Comparison of ENCODE assay signal across 8 cellular contexts in the genomic region with DNA sequence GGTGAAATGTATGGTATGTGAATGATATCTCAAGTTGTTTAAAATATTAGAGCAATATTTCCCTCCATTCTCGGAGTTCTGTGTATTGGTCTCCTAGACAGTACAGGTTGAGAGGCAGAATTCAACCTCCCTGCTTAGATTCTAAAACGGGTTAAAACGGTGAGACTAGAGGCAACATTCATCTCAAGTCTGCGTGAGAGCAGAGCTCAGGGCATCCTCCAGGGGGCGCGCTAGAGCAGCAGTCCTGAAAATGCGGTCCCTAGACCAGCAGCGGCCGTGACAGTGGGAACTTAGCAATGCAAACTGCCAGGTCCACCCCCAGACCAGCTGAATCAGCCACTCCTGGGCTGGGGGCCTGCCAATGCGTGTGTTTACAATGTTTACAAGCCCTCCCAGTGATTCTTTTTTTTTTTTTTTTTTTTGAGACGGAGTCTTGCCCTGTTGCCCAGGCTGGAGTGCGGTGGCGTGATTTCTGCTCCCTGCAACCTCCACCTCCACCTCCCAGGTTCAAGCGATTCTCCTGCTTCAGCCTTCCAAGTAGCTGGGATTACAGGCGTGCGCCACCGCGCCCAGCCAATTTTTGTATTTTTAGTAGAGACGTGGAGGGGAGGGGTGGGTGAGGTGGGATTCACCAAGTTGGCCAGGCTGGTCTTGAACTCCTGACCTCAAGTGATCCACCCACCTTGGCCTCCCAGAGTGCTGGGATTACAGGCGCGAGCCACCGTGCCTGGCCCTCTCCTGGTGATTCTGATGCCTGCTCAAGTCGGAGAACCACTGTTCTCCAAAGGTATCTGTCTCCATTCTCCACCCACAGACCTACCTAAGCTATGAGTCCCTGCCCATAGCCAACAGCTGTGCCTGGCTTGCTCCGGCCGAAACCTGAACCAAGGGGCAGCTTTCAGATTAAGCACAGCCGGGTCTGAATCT. TPM values are rescaled to one million over a fixed set of nuclear protein-coding genes. Genes with fewer than 3 reads are reported as not detected.
DNase-seq lines count a peak whose midpoint lies in the region; ATAC-seq and TF ChIP-seq lines count a peak whose summit lies in the region.

No MANE protein-coding gene starts in this region.

- H3K4me2 ChIP-seq in GM23338 = no peak overlapping the region

- DNase-seq in CD4-positive, CD25-positive, alpha-beta regulatory T cell = peak; percentile 70 to 76 (median 73)
- DNase-seq in GM23338 (ENCODE audit: low spot score) (peak; percentile 87), NCI-H69 (lab: John Stamatoyannopoulos, UW) (peak; percentile 56), dedifferentiated amniotic fluid mesenchymal stem cell (ENCODE audit: extremely low spot score) (peak; percentile 51), lower lobe of right lung (peak; percentile 88)
- DNase-seq in activated CD4-positive, alpha-beta T cell treated with anti-CD3 and anti-CD28 coated beads, Interleukin-2, amount 50 U/mL, for 48 hours = peak; percentile 88 to 91
- DNase-seq in stimulated activated CD8-positive, alpha-beta memory T cell treated with anti-CD3 and anti-CD28 coated beads, Interleukin-15, amount 100 ng/mL, for 1 hour (ENCODE audit: low read depth) = peak; percentile 65

- intact Hi-C loops in lower lobe of right lung (cut with DNase I) = loop anchor here (10.0 kb wide), 1 partner anchor 52 kb away; no protein-coding TSS in a partner anchor

- H3K27me3 Mint-ChIP-seq in CD4-positive, CD25-positive, alpha-beta regulatory T cell = peaks cover 8% of the 10 kb centered on the region
- peaks cover 7% of the 10 kb centered on the region for H3K27me3 Mint-ChIP-seq in GM23338 (ENCODE audit: insufficient read depth, low read depth, poor library complexity)

- no peak overlapping the region for H3K4me3 ChIP-seq in CD4-positive, CD25-positive, alpha-beta regulatory T cell (ENCODE audit: low read depth, low read length)
- H3K4me3 ChIP-seq in GM23338 = no peak overlapping the region
- H3K4me3 ChIP-seq in lower lobe of right lung = no peak overlapping the region

- no peaks in the 10 kb centered on the region for H3K9me3 ChIP-seq in CD4-positive, CD25-positive, alpha-beta regulatory T cell (ENCODE audit: control insufficient read depth in 2 of 2, low read length in 2 of 2)
- no peaks in the 10 kb centered on the region for H3K9me3 ChIP-seq in lower lobe of right lung

- H3K27ac Mint-ChIP-seq in CD4-positive, CD25-positive, alpha-beta regulatory T cell = peak overlapping the region in 2 of 3 donors; percentile 17 to 26
- H3K27ac Mint-ChIP-seq in GM23338 = no peak overlapping the region

- no peaks in the 10 kb centered on the region for H3K27me3 ChIP-seq in CD4-positive, CD25-positive, alpha-beta regulatory T cell (ENCODE audit: control insufficient read depth, insufficient read depth, low read length)
- H3K27me3 ChIP-seq in GM23338 (ENCODE audit: insufficient read depth) = no peaks in the 10 kb centered on the region
- H3K27me3 ChIP-seq in lower lobe of right lung (ENCODE audit: low read depth) = no peaks in the 10 kb centered on the region

- H2AFZ ChIP-seq in GM23338 = peak overlapping the region; percentile 14; the same call in 1 of the 2 replicates

- H4K20me1 ChIP-seq in GM23338 (replicated peaks; ENCODE audit: insufficient read depth) = no peaks in the 10 kb centered on the region

- H3K27ac ChIP-seq in CD4-positive, CD25-positive, alpha-beta regulatory T cell (ENCODE audit: insufficient read depth, low read length, poor library complexity, severe bottlenecking) = no peak overlapping the region
- H3K27ac ChIP-seq in GM23338 (ENCODE audit: low read depth) (no peak overlapping the region), lower lobe of right lung (no peak overlapping the region)

- peaks cover 11% of the 10 kb centered on the region for H3F3A ChIP-seq in GM23338 (replicated peaks; ENCODE audit: low read depth)

- no peaks in the 10 kb centered on the region for H3K4me1 ChIP-seq in CD4-positive, CD25-positive, alpha-beta regulatory T cell (ENCODE audit: control insufficient read depth, insufficient read depth, low read length, poor library complexity, severe bottlenecking)
- H3K4me1 ChIP-seq in GM23338 (ENCODE audit: insufficient read depth) (peaks cover 15% of the 10 kb centered on the region), lower lobe of right lung (no peaks in the 10 kb centered on the region)

- no peaks in the 10 kb centered on the region for H3K9me3 Mint-ChIP-seq in CD4-positive, CD25-positive, alpha-beta regulatory T cell
- no peaks in the 10 kb centered on the region; the same call in 2 of the 3 replicates for H3K9me3 Mint-ChIP-seq in GM23338

- peak overlapping the region in 1 of 4 donors; percentile 27 for H3K4me3 Mint-ChIP-seq in CD4-positive, CD25-positive, alpha-beta regulatory T cell
- H3K4me3 Mint-ChIP-seq in GM23338 = no peak overlapping the region

- peak; percentile 81 to 86 for ATAC-seq in CD4-positive, CD25-positive, alpha-beta regulatory T cell (ENCODE audit: low read depth in 2 of 2)
- ATAC-seq in GM23338 (peak; percentile 82), lower lobe of right lung (peak; percentile 91 to 92), GM19328 (IDR thresholded peaks at IDR 0.05; ENCODE audit: unreplicated experiment) (no peak)

- peaks cover 6% of the 10 kb centered on the region for H3K36me3 Mint-ChIP-seq in CD4-positive, CD25-positive, alpha-beta regulatory T cell
- no peaks in the 10 kb centered on the region for H3K36me3 Mint-ChIP-seq in GM23338 (ENCODE audit: low read depth)

- no peaks in the 10 kb centered on the region for H3K36me3 ChIP-seq in CD4-positive, CD25-positive, alpha-beta regulatory T cell (ENCODE audit: control insufficient read depth, insufficient read depth, low read length)
- H3K36me3 ChIP-seq in GM23338 (ENCODE audit: insufficient read depth) (no peaks in the 10 kb centered on the region), lower lobe of right lung (peaks cover 6% of the 10 kb centered on the region)

- TF ChIP-seq CTCF in GM23338 (conservative IDR thresholded peaks at IDR 0.05; ENCODE audit: low read depth in 2 of 2) (peak; percentile 92 to 96), lower lobe of right lung (IDR thresholded peaks at IDR 0.05) (peak; percentile 93)

- H3K79me2 ChIP-seq in GM23338 (replicated peaks; ENCODE audit: insufficient read depth) = no peaks in the 10 kb centered on the region

- H3K4me1 Mint-ChIP-seq in CD4-positive, CD25-positive, alpha-beta regulatory T cell = peaks cover 0 to 14% (median 7%) of the 10 kb centered on the region in 4 donors
- peaks cover 35% of the 10 kb centered on the region for H3K4me1 Mint-ChIP-seq in GM23338

- H3K9me2 ChIP-seq in GM23338 (ENCODE audit: insufficient read depth) = peaks cover 8% of the 10 kb centered on the region; the same call in 1 of the 2 replicates

TF ChIP-seq in GM23338, 12 proteins besides CTCF, POLR2A, EP300 and RAD21 (continues in another document):
- TF ChIP-seq, protein P1, sequence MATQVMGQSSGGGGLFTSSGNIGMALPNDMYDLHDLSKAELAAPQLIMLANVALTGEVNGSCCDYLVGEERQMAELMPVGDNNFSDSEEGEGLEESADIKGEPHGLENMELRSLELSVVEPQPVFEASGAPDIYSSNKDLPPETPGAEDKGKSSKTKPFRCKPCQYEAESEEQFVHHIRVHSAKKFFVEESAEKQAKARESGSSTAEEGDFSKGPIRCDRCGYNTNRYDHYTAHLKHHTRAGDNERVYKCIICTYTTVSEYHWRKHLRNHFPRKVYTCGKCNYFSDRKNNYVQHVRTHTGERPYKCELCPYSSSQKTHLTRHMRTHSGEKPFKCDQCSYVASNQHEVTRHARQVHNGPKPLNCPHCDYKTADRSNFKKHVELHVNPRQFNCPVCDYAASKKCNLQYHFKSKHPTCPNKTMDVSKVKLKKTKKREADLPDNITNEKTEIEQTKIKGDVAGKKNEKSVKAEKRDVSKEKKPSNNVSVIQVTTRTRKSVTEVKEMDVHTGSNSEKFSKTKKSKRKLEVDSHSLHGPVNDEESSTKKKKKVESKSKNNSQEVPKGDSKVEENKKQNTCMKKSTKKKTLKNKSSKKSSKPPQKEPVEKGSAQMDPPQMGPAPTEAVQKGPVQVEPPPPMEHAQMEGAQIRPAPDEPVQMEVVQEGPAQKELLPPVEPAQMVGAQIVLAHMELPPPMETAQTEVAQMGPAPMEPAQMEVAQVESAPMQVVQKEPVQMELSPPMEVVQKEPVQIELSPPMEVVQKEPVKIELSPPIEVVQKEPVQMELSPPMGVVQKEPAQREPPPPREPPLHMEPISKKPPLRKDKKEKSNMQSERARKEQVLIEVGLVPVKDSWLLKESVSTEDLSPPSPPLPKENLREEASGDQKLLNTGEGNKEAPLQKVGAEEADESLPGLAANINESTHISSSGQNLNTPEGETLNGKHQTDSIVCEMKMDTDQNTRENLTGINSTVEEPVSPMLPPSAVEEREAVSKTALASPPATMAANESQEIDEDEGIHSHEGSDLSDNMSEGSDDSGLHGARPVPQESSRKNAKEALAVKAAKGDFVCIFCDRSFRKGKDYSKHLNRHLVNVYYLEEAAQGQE (IDR thresholded peaks at IDR 0.05; ENCODE audit: unreplicated experiment) = no peak
- TF ChIP-seq ZNF331 (CRISPR knock-in tag; IDR thresholded peaks at IDR 0.05; ENCODE audit: low read depth) (no peak), EZH2phosphoT487 (IDR thresholded peaks at IDR 0.05; ENCODE audit: unreplicated experiment) (no peak), STAT1 (IDR thresholded peaks at IDR 0.05; ENCODE audit: unreplicated experiment) (no peak)

RNA-seq across cellular contexts. Expression of a gene that starts 24.2 kb away (rescaled TPM):
- total RNA-seq in CD4-positive, CD25-positive, alpha-beta regulatory T cell = 86.0 TPM
- 10 to 100 TPM; 28.1 to 43.4 (median 35.1) TPM for polyA plus RNA-seq in CD4-positive, CD25-positive, alpha-beta regulatory T cell
- 54.6 and 70.4 TPM in 2 replicates for total RNA-seq in GM23338 (2014; rRNA removed; shearing (Covaris generic))
- 13.4 and 15.5 TPM in 2 replicates for polyA plus RNA-seq in GM23338 (2016; fragmentation: Nextera tagmentation; extraction: Ambion mirVana)
- 53.0 TPM for total RNA-seq in lower lobe of right lung

RNA-seq across cellular contexts. Expression of a gene that starts 27.3 kb away (rescaled TPM):
- total RNA-seq in CD4-positive, CD25-positive, alpha-beta regulatory T cell = 112 TPM
- 10 to 100 TPM; 64.0 to 95.1 (median 79.0) TPM for polyA plus RNA-seq in CD4-positive, CD25-positive, alpha-beta regulatory T cell
- 144 and 158 TPM in 2 replicates for total RNA-seq in GM23338 (2014; rRNA removed; shearing (Covaris generic))
- 186 and 194 TPM in 2 replicates for polyA plus RNA-seq in GM23338 (2016; fragmentation: Nextera tagmentation; extraction: Ambion mirVana)
- 62.7 TPM for total RNA-seq in lower lobe of right lung

RNA-seq across cellular contexts. Expression of a gene that starts 54.7 kb away (rescaled TPM):
- 353 TPM for total RNA-seq in CD4-positive, CD25-positive, alpha-beta regulatory T cell
- 100 to 1,000 TPM; 450 to 761 (median 584) TPM for polyA plus RNA-seq in CD4-positive, CD25-positive, alpha-beta regulatory T cell
- 111 and 117 TPM in 2 replicates for total RNA-seq in GM23338 (2014; rRNA removed; shearing (Covaris generic))
- 165 and 166 TPM in 2 replicates for polyA plus RNA-seq in GM23338 (2016; fragmentation: Nextera tagmentation; extraction: Ambion mirVana)
- 221 TPM for total RNA-seq in lower lobe of right lung
